Comparison of ENCODE assay signal across 8 cellular contexts in the genomic region with DNA sequence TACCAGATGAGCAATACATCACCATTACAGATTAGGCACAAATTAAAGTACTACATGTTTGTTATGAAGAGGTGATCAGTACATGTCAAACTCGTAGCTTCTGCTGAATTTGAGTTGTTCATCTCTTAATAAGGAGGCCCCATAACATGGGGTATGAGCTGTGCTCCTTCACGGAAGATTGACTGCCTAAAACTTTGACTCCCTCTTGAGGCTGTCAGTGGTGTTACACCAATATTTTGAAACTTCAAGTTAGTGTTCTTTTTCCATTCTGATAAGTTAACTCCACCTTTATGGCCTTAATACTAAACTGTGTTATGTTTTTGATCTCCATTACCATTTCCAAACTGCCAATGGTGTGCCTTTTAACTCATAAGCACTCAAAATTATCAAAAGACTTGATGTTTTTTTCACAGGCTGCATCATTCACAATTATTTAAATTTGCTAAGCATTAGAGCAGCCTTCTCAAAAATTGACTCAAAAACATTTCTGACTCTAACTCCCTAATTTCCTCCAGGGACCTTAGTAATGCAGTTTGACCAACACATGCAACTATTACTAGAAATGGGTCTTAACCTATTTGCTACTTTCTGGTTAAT.
DNase-seq lines count a peak whose midpoint lies in the region; TF ChIP-seq lines count a peak whose summit lies in the region.

No MANE protein-coding gene starts in this region.

- intact Hi-C loops in MCF 10A (cut with micrococcal nuclease) = loop anchor here (1.0 to 5.0 kb wide), 3 partner anchors 821 to 1486 kb away; no protein-coding TSS in a partner anchor

- H3K36me3 ChIP-seq in HEK293 (ENCODE audit: control insufficient read depth in 2 of 2, insufficient read depth in 1 of 2, low read length in 2 of 2) (no peaks in the 10 kb centered on the region), MM.1S (replicated peaks; ENCODE audit: insufficient read depth, low read length) (no peaks in the 10 kb centered on the region)

- H3K27ac Mint-ChIP-seq in MCF 10A (ENCODE audit: low read depth, unreplicated experiment) = no peak overlapping the region

- no peaks in the 10 kb centered on the region for H3K4me1 ChIP-seq in HEK293 (ENCODE audit: control insufficient read depth, insufficient read depth, low read length)
- H3K4me1 ChIP-seq in MM.1S (ENCODE audit: low read length) = no peaks in the 10 kb centered on the region

- H3K9me3 ChIP-seq in HEK293 (ENCODE audit: control insufficient read depth, insufficient read depth, low read depth, low read length) (no peaks in the 10 kb centered on the region), MM.1S (replicated peaks; ENCODE audit: insufficient read depth, low read length) (no peaks in the 10 kb centered on the region)

- no peaks in the 10 kb centered on the region for H4K20me1 ChIP-seq in MM.1S (ENCODE audit: insufficient read depth, low read length)

- no TSS peak for BruUV-seq in MCF 10A (replicated peaks; lab: Mats Ljungman, UMichigan)

- H3K9me3 Mint-ChIP-seq in MCF 10A (ENCODE audit: unreplicated experiment) = no peaks in the 10 kb centered on the region

- H3K79me2 ChIP-seq in MM.1S (ENCODE audit: low read length) = no peaks in the 10 kb centered on the region

- H3K4me1 Mint-ChIP-seq in MCF 10A (ENCODE audit: insufficient read depth, unreplicated experiment) = no peaks in the 10 kb centered on the region

- H3K27me3 Mint-ChIP-seq in MCF 10A (ENCODE audit: insufficient read depth, unreplicated experiment) = no peaks in the 10 kb centered on the region

- no peak for TF ChIP-seq CTCF in HEK293 (tag by site-specific recombination; IDR thresholded peaks at IDR 0.05)
- TF ChIP-seq CTCF in MM.1S (IDR thresholded peaks at IDR 0.05; ENCODE audit: low read length) = peak; percentile 51
- peak; percentile 63 for TF ChIP-seq CTCF in MCF 10A (IDR thresholded peaks at IDR 0.05; ENCODE audit: unreplicated experiment)

- H3K4me3 Mint-ChIP-seq in MCF 10A (ENCODE audit: unreplicated experiment) = no peak overlapping the region

- DNase-seq in NCI-H2171 treated with DMSO at 0.1 percent for 48 hours (lab: John Stamatoyannopoulos, UW) = peak; percentile 15
- DNase-seq in NCI-H2171 (lab: John Stamatoyannopoulos, UW) = no peak
- DNase-seq in MM.1S = peak; percentile 49
- DNase-seq in MCF 10A (ENCODE audit: unreplicated experiment) = peak; percentile 53
- peak; percentile 54 for DNase-seq in medulla oblongata (ENCODE audit: extremely low spot score)
- DNase-seq in activated naive CD4-positive, alpha-beta T cell treated with Interleukin-2 at 50 U/mL for 16 hours = no peak
- no peak for DNase-seq in activated CD4-positive, alpha-beta T cell treated with anti-CD3 and anti-CD28 coated beads, Interleukin-2, amount 50 U/mL, for 4 hours

- H3K4me2 ChIP-seq in MM.1S (ENCODE audit: low read depth, low read length) = no peak overlapping the region

- no peak overlapping the region for H3K27ac ChIP-seq in HEK293 (ENCODE audit: extremely low read depth, low read depth, low read length)
- H3K27ac ChIP-seq in MM.1S (ENCODE audit: low read length) = no peak overlapping the region

- POLR2A ChIA-PET in HEK293 (lab: Yijun Ruan, JAX) = no interaction called here
- POLR2A ChIA-PET in MCF 10A (lab: Yijun Ruan, JAX) = no interaction called here

- H3F3A ChIP-seq in MM.1S (ENCODE audit: insufficient read depth, low read length) = no peaks in the 10 kb centered on the region

- H2AFZ ChIP-seq in MM.1S (ENCODE audit: low read length) = no peak overlapping the region

- H3K4me3 ChIP-seq in HEK293 (ENCODE audit: low read depth, low read length) = no peak overlapping the region
- H3K4me3 ChIP-seq in MM.1S (ENCODE audit: low read length) = no peak overlapping the region

- no peaks in the 10 kb centered on the region for H3K9me2 ChIP-seq in MM.1S (replicated peaks; ENCODE audit: insufficient read depth, low read length)

- no peaks in the 10 kb centered on the region for H3K27me3 ChIP-seq in MM.1S (replicated peaks; ENCODE audit: insufficient read depth, low read length)

- CTCF ChIA-PET in HEK293 (lab: Yijun Ruan, JAX) (interaction anchor here (0.6 to 1.6 kb wide), 5 partner anchors 9 to 1192 kb away, joined by 3 to 4 read pairs (median 3); no protein-coding TSS in a partner anchor), MCF 10A (lab: Yijun Ruan, JAX) (interaction anchor here (0.6 to 1.9 kb wide), 26 partner anchors 9 to 1600 kb away, joined by 3 to 36 read pairs (median 4); no protein-coding TSS in a partner anchor)

- H3K36me3 Mint-ChIP-seq in MCF 10A (ENCODE audit: insufficient read depth, unreplicated experiment) = no peaks in the 10 kb centered on the region

- H3K9ac ChIP-seq in MM.1S (ENCODE audit: low read length) = no peak overlapping the region

TF ChIP-seq in HEK293, 187 proteins besides CTCF, POLR2A, EP300 and RAD21:
- TF ChIP-seq ZNF423 (tag by site-specific recombination; IDR thresholded peaks at IDR 0.05) = no peak
- TF ChIP-seq ZNF654 (tag by site-specific recombination; IDR thresholded peaks at IDR 0.05; ENCODE audit: low read depth) = peak; percentile 37
TF ChIP-seq in HEK293: peak in this region for 1.

Comparison
In these comparisons a context has a peak if more than half of its experiments do, and no peak if none do; other contexts are left out.
1. DNase-seq: peak in NCI-H2171 treated with DMSO at 0.1 percent for 48 hours (single experiment), MM.1S (single experiment), MCF 10A (single experiment) and medulla oblongata (single experiment); none in NCI-H2171 (single experiment), activated naive CD4-positive, alpha-beta T cell treated with Interleukin-2 at 50 U/mL for 16 hours (single experiment) and activated CD4-positive, alpha-beta T cell treated with anti-CD3 and anti-CD28 coated beads, Interleukin-2, amount 50 U/mL, for 4 hours (0 of 2).